1 cellular context compared by ENCODE assay signal in the genomic region with DNA sequence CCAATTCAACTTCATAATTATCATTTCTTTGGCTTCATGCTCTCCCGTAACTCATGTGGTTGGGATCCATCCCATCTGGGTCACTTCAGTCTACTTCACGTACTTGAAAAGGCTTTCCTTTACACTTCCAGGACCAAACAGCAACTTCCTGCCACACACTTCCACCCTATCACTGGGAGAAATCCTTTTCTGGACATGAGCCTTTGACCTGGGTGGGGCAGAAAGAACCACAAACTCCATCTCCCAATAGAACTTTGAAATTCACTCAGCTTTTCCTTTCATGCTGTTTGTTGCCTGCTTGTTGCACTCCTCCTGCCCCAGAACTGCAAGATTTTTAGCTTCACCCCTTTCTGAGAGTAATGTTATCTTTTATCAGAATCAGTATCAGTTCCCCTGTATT.
TF ChIP-seq lines count a peak whose summit lies in the region.

No MANE protein-coding gene starts in this region.

TF ChIP-seq in endothelial cell of umbilical vein, 7 proteins besides CTCF, POLR2A, EP300 and RAD21:
- no peak for TF ChIP-seq MAX (IDR thresholded peaks at IDR 0.05; ENCODE audit: insufficient read depth, insufficient read length)
- no peak for TF ChIP-seq FOS (IDR thresholded peaks at IDR 0.05; ENCODE audit: borderline replicate concordance, insufficient read depth, low read length)
- TF ChIP-seq JUN (IDR thresholded peaks at IDR 0.05; ENCODE audit: borderline replicate concordance, insufficient read depth, insufficient read length, low read depth), result no peak
- TF ChIP-seq EZH2 (IDR thresholded peaks at IDR 0.05; ENCODE audit: borderline replicate concordance, low read depth, low read length, severe bottlenecking), result no peak
- TF ChIP-seq GATA2 (IDR thresholded peaks at IDR 0.05; ENCODE audit: insufficient read depth, insufficient read length, low read depth, low read length), result no peak
- no peak for TF ChIP-seq MYC (IDR thresholded peaks at IDR 0.05; ENCODE audit: low read depth, low read length)
- TF ChIP-seq POLR2AphosphoS5 (IDR thresholded peaks at IDR 0.05; ENCODE audit: insufficient read depth, low read depth, low read length), result no peak
